10 cellular contexts compared by ENCODE assay signal in genomic region chrX:11437642-11438379, GRCh38.
A peak's percentile ranks its signal among the peaks of the same experiment; 100 is the strongest.
DNase-seq lines count a peak whose midpoint lies in the region; ATAC-seq and TF ChIP-seq lines count a peak whose summit lies in the region.
"Had no signal": no experiment of that assay in that cellular context is flagged by ENCODE, and none has a peak within 500 bp of the region (broad histone marks: within the 10 kb centered on the region; RNA-seq: fewer than 3 reads in every experiment).

No MANE protein-coding gene starts in this region.

- H3K4me1 ChIP-seq in right cardiac atrium (ENCODE audit: control insufficient read depth, insufficient read depth, low read length) (no peaks in the 10 kb centered on the region), thyroid gland (peaks cover 9 to 15% of the 10 kb centered on the region in 2 donors)

- intact Hi-C loops in right cardiac atrium (cut with DNase I) (no loop called here), thyroid gland (cut with DNase I) (no loop called here)

- 63% methylated on average over 15 of the region's 15 CpGs for WGBS in right cardiac atrium
- 73 to 85% methylated on average over 15 of the region's 15 CpGs for WGBS in thyroid gland, 2 donors

- DNase-seq in HT-29 (ENCODE audit: low spot score), result peak; percentile 49
- DNase-seq in astrocyte of the spinal cord (ENCODE audit: low read depth, low spot score), result peak; percentile 81
- DNase-seq in right cardiac atrium, result peak; percentile 40 to 81 (median 70)
- peak in 1 of 2 donors; percentile 12 for DNase-seq in thyroid gland
- DNase-seq in activated gamma-delta T cell treated with Interleukin-2 at 50 U/mL for 16 hours, result no peak
- DNase-seq in GOT3 (lab: John Stamatoyannopoulos, UW), result no peak
- DNase-seq: activated T-cell treated with anti-CD3 and anti-CD28 coated beads, Interleukin-2, amount 50 U/mL, for 4 hours; GF-D8 had no signal

- H3K27ac ChIP-seq in right cardiac atrium (ENCODE audit: low read length) (peak overlapping the region; percentile 27), thyroid gland (peak overlapping the region; percentile 69 to 74 (median 69))

- no peak for TF ChIP-seq CTCF in astrocyte of the spinal cord (IDR thresholded peaks at IDR 0.05; ENCODE audit: low read depth, low read length)
- TF ChIP-seq CTCF in thyroid gland (IDR thresholded peaks at IDR 0.05), result no peak

- no peaks in the 10 kb centered on the region for H3K36me3 ChIP-seq in thyroid gland

- ATAC-seq in right cardiac atrium (peak; percentile 55 to 73), GM21423 (IDR thresholded peaks at IDR 0.05; ENCODE audit: unreplicated experiment) (no peak), GM18870 (IDR thresholded peaks at IDR 0.05; ENCODE audit: unreplicated experiment) (no peak)
- ATAC-seq: activated T-cell treated with anti-CD3 and anti-CD28 coated beads, Interleukin-2, amount 50 U/mL, for 4 hours had no signal

- in situ Hi-C loops in astrocyte of the spinal cord (cut with HindIII; ENCODE audit: low sequenced_read_pairs), result no loop called here

- H3K27me3 ChIP-seq in right cardiac atrium (ENCODE audit: control insufficient read depth, insufficient read depth) (no peaks in the 10 kb centered on the region), thyroid gland (no peaks in the 10 kb centered on the region)

- TF ChIP-seq POLR2A in thyroid gland (IDR thresholded peaks at IDR 0.05), result no peak

- no peak overlapping the region for H3K4me3 ChIP-seq in astrocyte of the spinal cord (ENCODE audit: low read depth, low read length)
- H3K4me3 ChIP-seq in right cardiac atrium (ENCODE audit: low read length), result no peak overlapping the region
- no peak overlapping the region for H3K4me3 ChIP-seq in thyroid gland (replicated peaks in 1 of 3)

- H3K9me3 ChIP-seq in right cardiac atrium (ENCODE audit: control insufficient read depth, low read length), result no peaks in the 10 kb centered on the region
- no peaks in the 10 kb centered on the region for H3K9me3 ChIP-seq in thyroid gland

Comparison
In these comparisons a context has a peak if more than half of its experiments do, and no peak if none do; other contexts are left out.
1. DNase-seq: peak in HT-29 (single experiment), astrocyte of the spinal cord (single experiment) and right cardiac atrium (3 of 3); none in activated gamma-delta T cell treated with Interleukin-2 at 50 U/mL for 16 hours (single experiment) and GOT3 (single experiment).
2. ATAC-seq: peak in right cardiac atrium (2 of 2); none in GM21423 (single experiment) and GM18870 (single experiment).